Comparison of ENCODE assay signal across 19 cellular contexts in the genomic region with DNA sequence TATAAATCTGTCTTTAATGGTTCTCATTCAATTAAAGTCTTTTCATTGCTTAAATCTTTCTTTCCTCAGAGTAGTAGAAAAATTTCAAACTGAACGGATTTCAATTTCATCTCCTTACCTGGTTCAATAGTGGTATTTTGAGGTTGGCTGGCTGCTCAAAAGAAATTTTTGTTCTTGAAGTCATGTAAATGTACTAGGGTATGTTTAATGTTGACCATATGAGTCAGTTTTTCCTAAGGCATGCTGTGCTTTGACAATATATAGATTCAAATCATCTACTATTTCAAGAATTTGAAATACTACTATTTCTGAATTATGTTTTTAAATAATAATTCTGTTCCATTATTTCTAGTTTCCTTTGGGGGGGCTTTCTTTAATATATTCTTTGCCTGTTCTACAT.
DNase-seq lines count a peak whose midpoint lies in the region; ATAC-seq, FAIRE-seq and TF ChIP-seq lines count a peak whose summit lies in the region.
"Had no signal": no experiment of that assay in that cellular context is flagged by ENCODE, and none has a peak within 500 bp of the region (broad histone marks: within the 10 kb centered on the region; RNA-seq: fewer than 3 reads in every experiment).

No MANE protein-coding gene starts in this region.

- no peak overlapping the region for H3K27ac ChIP-seq in PC-3 (ENCODE audit: low read length)
- no peak overlapping the region for H3K27ac ChIP-seq in RWPE2 (ENCODE audit: poor library complexity, severe bottlenecking)
- H3K27ac ChIP-seq in endothelial cell of umbilical vein (ENCODE audit: insufficient read depth, low read depth, low read length) = no peak overlapping the region
- H3K27ac ChIP-seq: BLaER1 treated with 17β-estradiol and CSF1 and Interleukin-3, amounts not matched to agents 10 nM and 100 nM had no signal

- H3K9ac ChIP-seq in PC-3 (ENCODE audit: low read length) (no peak overlapping the region), endothelial cell of umbilical vein (replicated peaks; ENCODE audit: extremely low read depth, insufficient read depth, low read length) (no peak overlapping the region)
- H3K9ac ChIP-seq: BLaER1 treated with 17β-estradiol and CSF1 and Interleukin-3, amounts not matched to agents 10 nM and 100 nM had no signal

- FAIRE-seq in endothelial cell of umbilical vein (lab: Jason Lieb, UNC) = no peak
- FAIRE-seq: GM12892, GM18507, HTR-8/SVneo had no signal

- peaks cover 7% of the 10 kb centered on the region; the same call in 1 of the 2 replicates for H3K27me3 ChIP-seq in PC-3 (ENCODE audit: low read length)
- H3K27me3 ChIP-seq in RWPE2 (ENCODE audit: insufficient read depth, poor library complexity, severe bottlenecking) = no peaks in the 10 kb centered on the region
- H3K27me3 ChIP-seq in endothelial cell of umbilical vein (ENCODE audit: control insufficient read depth in 2 of 2, insufficient read depth in 2 of 2, low read length in 2 of 2) = no peaks in the 10 kb centered on the region
- H3K27me3 ChIP-seq: BLaER1 treated with 17β-estradiol and CSF1 and Interleukin-3, amounts not matched to agents 10 nM and 100 nM had no signal

- H3K4me3 ChIP-seq in PC-3 (ENCODE audit: low read length) = no peak overlapping the region
- no peak overlapping the region for H3K4me3 ChIP-seq in RWPE2 (ENCODE audit: severe bottlenecking)
- no peak overlapping the region for H3K4me3 ChIP-seq in endothelial cell of umbilical vein (replicated peaks in 1 of 3; ENCODE audit: insufficient read depth in 1 of 3, low read depth in 1 of 3, low read length in 3 of 3)
- H3K4me3 ChIP-seq: BLaER1 treated with 17β-estradiol and CSF1 and Interleukin-3, amounts not matched to agents 10 nM and 100 nM had no signal

- H4K20me1 ChIP-seq in PC-3 (ENCODE audit: low read length) (no peaks in the 10 kb centered on the region), endothelial cell of umbilical vein (replicated peaks; ENCODE audit: control insufficient read depth, extremely low read depth, insufficient read depth, low read length) (no peaks in the 10 kb centered on the region)
- H4K20me1 ChIP-seq: BLaER1 treated with 17β-estradiol and CSF1 and Interleukin-3, amounts not matched to agents 10 nM and 100 nM had no signal

- DNase-seq in PC-3 (peak; percentile 51), RWPE2 (ENCODE audit: low spot score) (no peak), endothelial cell of umbilical vein (ENCODE audit: low read depth, low spot score) (peak; percentile 17), iris pigment epithelial cell (ENCODE audit: low read depth) (peak; percentile 78), kidney glomerular epithelial cell (lab: John Stamatoyannopoulos, UW) (no peak), NCI-H2227 (lab: John Stamatoyannopoulos, UW; ENCODE audit: unreplicated experiment) (no peak)
- DNase-seq: Calu3; CD8-positive, alpha-beta T cell; GDM1; GOT3; H7; HFFc6; IMR-90 had no signal

- BruUV-seq in PC-3 (replicated peaks; lab: Mats Ljungman, UMichigan) = no TSS peak
- no TSS peak for BruUV-seq in endothelial cell of umbilical vein (replicated peaks; lab: Mats Ljungman, UMichigan)

- dilution Hi-C loops in endothelial cell of umbilical vein (cut with MboI; ENCODE audit: extremely low pct_ligation_motif_present, low sequenced_read_pairs) = no loop called here

- TF ChIP-seq CTCF in PC-3 (conservative IDR thresholded peaks at IDR 0.05; ENCODE audit: low read depth, low read length) (no peak), RWPE2 (IDR thresholded peaks at IDR 0.05; ENCODE audit: poor library complexity, severe bottlenecking) (no peak), endothelial cell of umbilical vein (IDR thresholded peaks at IDR 0.05; ENCODE audit: extremely low read depth in 1 of 2, insufficient read depth in 1 of 2, low read depth in 1 of 2, low read length in 2 of 2) (no peak)

- POLR2A ChIA-PET in PC-3 (lab: Charles Lee; ENCODE audit: unreplicated experiment) = no interaction called here
- POLR2A ChIA-PET in endothelial cell of umbilical vein (lab: Charles Lee) = no interaction called here

- intact Hi-C loops in PC-3 (cut with micrococcal nuclease) (no loop called here), endothelial cell of umbilical vein (cut with micrococcal nuclease) (no loop called here)

- no peaks in the 10 kb centered on the region for H3K9me1 ChIP-seq in endothelial cell of umbilical vein (replicated peaks; ENCODE audit: control insufficient read depth, extremely low read depth, insufficient read depth, low read length)

- ATAC-seq in PC-3 (no peak), RWPE2 (ENCODE audit: low read depth) (peak; percentile 30; the same call in 2 of the 3 replicates), GM18517 (IDR thresholded peaks at IDR 0.05; ENCODE audit: unreplicated experiment) (no peak)
- ATAC-seq: CD8-positive, alpha-beta T cell; HCT116 had no signal

- H3K4me2 ChIP-seq in PC-3 (ENCODE audit: low read length) (no peak overlapping the region), endothelial cell of umbilical vein (ENCODE audit: insufficient read depth, low read length) (no peak overlapping the region)
- H3K4me2 ChIP-seq: BLaER1 treated with 17β-estradiol and CSF1 and Interleukin-3, amounts not matched to agents 10 nM and 100 nM had no signal

- H3F3A ChIP-seq in PC-3 (ENCODE audit: low read length, unreplicated experiment) = no peaks in the 10 kb centered on the region

- H3K79me2 ChIP-seq in PC-3 (ENCODE audit: low read length) (no peaks in the 10 kb centered on the region), endothelial cell of umbilical vein (ENCODE audit: control insufficient read depth, insufficient read depth, low read length) (no peaks in the 10 kb centered on the region)

- CTCF ChIA-PET in PC-3 (lab: Charles Lee) (no interaction called here), endothelial cell of umbilical vein (lab: Charles Lee) (no interaction called here)

- H3K9me3 ChIP-seq in PC-3 (ENCODE audit: low read length) (no peaks in the 10 kb centered on the region), RWPE2 (ENCODE audit: severe bottlenecking) (no peaks in the 10 kb centered on the region), endothelial cell of umbilical vein (replicated peaks; ENCODE audit: control insufficient read depth, insufficient read depth, low read length) (no peaks in the 10 kb centered on the region)

- H3K9me2 ChIP-seq in PC-3 (replicated peaks; ENCODE audit: low read length) = no peaks in the 10 kb centered on the region

- no peaks in the 10 kb centered on the region for H3K36me3 ChIP-seq in PC-3 (ENCODE audit: low read depth, low read length)
- no peaks in the 10 kb centered on the region for H3K36me3 ChIP-seq in RWPE2 (ENCODE audit: low read depth)
- no peaks in the 10 kb centered on the region for H3K36me3 ChIP-seq in endothelial cell of umbilical vein (ENCODE audit: control insufficient read depth in 2 of 2, extremely low read depth in 1 of 2, insufficient read depth in 2 of 2, low read length in 2 of 2)
- H3K36me3 ChIP-seq: BLaER1 treated with 17β-estradiol and CSF1 and Interleukin-3, amounts not matched to agents 10 nM and 100 nM had no signal

- no peak for TF ChIP-seq POLR2A in endothelial cell of umbilical vein (IDR thresholded peaks at IDR 0.05; ENCODE audit: low read depth, low read length)

- peaks cover 9% of the 10 kb centered on the region; the same call in 1 of the 2 replicates for H3K4me1 ChIP-seq in PC-3 (ENCODE audit: insufficient read depth, low read length)
- peaks cover 20% of the 10 kb centered on the region for H3K4me1 ChIP-seq in RWPE2 (ENCODE audit: insufficient read depth, poor library complexity, severe bottlenecking)
- no peaks in the 10 kb centered on the region for H3K4me1 ChIP-seq in endothelial cell of umbilical vein (ENCODE audit: control insufficient read depth, extremely low read depth, insufficient read depth, low read length)
- H3K4me1 ChIP-seq: BLaER1 treated with 17β-estradiol and CSF1 and Interleukin-3, amounts not matched to agents 10 nM and 100 nM had no signal

- H2AFZ ChIP-seq in PC-3 (ENCODE audit: low read length) (no peak overlapping the region), endothelial cell of umbilical vein (ENCODE audit: low read depth, low read length) (no peak overlapping the region)

TF ChIP-seq in endothelial cell of umbilical vein, 7 proteins besides CTCF, POLR2A, EP300 and RAD21:
- TF ChIP-seq POLR2AphosphoS5 (IDR thresholded peaks at IDR 0.05; ENCODE audit: insufficient read depth, low read depth, low read length) (no peak), MYC (IDR thresholded peaks at IDR 0.05; ENCODE audit: low read depth, low read length) (no peak), JUN (IDR thresholded peaks at IDR 0.05; ENCODE audit: borderline replicate concordance, insufficient read depth, insufficient read length, low read depth) (no peak)

Comparison
In these comparisons a context has a peak if more than half of its experiments do, and no peak if none do; other contexts are left out.
1. DNase-seq: peak in PC-3 (single experiment), endothelial cell of umbilical vein (single experiment) and iris pigment epithelial cell (single experiment); none in RWPE2 (single experiment), kidney glomerular epithelial cell (single experiment) and NCI-H2227 (single experiment).